In the genomic region with DNA sequence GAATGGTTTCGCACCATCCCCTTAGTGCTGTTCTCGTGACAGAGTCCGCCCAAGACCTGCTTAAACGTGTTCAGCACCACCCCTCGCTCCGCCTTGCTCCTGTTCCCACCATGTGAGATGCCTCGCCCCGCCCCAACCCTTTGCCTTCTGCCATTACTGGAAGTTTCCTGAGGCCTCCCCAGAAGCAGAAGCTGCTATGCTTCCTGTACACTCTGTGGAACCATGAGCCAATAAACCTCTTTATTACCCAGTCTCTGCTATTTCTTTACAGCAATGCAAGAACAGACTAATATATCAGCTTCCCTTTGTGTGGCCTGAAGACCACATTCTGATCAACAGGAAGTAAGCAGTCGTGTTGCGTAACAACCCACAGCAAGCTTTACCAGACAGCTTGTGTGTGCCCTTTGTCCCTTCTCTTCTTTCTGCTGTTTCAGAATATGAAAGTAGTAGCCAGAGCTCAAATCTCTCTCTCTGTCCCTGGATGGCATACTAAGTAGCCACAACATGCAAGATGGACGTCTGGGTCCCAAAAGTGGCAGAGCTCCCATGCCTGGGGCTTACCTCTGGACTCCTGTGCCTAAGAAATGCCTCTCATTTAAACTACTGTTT, we compare ENCODE assay signal across 8 cellular contexts. TPM values are rescaled to one million over a fixed set of nuclear protein-coding genes. Genes with fewer than 3 reads are reported as not detected.
A peak's percentile ranks its signal among the peaks of the same experiment; 100 is the strongest.
DNase-seq lines count a peak whose midpoint lies in the region; ATAC-seq and TF ChIP-seq lines count a peak whose summit lies in the region.

No MANE protein-coding gene starts in this region.

- peak overlapping the region; percentile 55 for H3K27ac Mint-ChIP-seq in nephron progenitor cell

- H3K36me3 Mint-ChIP-seq in nephron progenitor cell (ENCODE audit: low read depth): no peaks in the 10 kb centered on the region

- H3K4me1 Mint-ChIP-seq in nephron progenitor cell: peaks cover 5% of the 10 kb centered on the region

- H3K27ac ChIP-seq in substantia nigra (ENCODE audit: low read depth, low read length, poor library complexity, severe bottlenecking): peak overlapping the region; percentile 79

- H3K27me3 Mint-ChIP-seq in nephron progenitor cell (ENCODE audit: low read depth, poor library complexity): peaks cover 3% of the 10 kb centered on the region

- ATAC-seq in GM18907 (IDR thresholded peaks at IDR 0.05; ENCODE audit: unreplicated experiment) (peak; percentile 86), GM18873 (IDR thresholded peaks at IDR 0.05; ENCODE audit: low FRiP score, unreplicated experiment) (no peak)

- peak; percentile 19 for DNase-seq in MG63
- DNase-seq in activated CD8-positive, alpha-beta memory T cell treated with anti-CD3 and anti-CD28 coated beads, Interleukin-2, amount 50 U/mL, for 1 hour (ENCODE audit: extremely low read depth): peak; percentile 62
- DNase-seq in epithelial cell of proximal tubule (ENCODE audit: low read depth): peak; percentile 47
- DNase-seq in nephron progenitor cell: no peak
- DNase-seq in substantia nigra (lab: John Stamatoyannopoulos, UW): peak in 39 of 49 donors; percentile 4 to 72 (median 45)
- DNase-seq in NCI-H2029 (lab: John Stamatoyannopoulos, UW): no peak

- TF ChIP-seq CTCF in epithelial cell of proximal tubule (conservative IDR thresholded peaks at IDR 0.05; ENCODE audit: low read depth, low read length): no peak
- no peak for TF ChIP-seq CTCF in nephron progenitor cell (IDR thresholded peaks at IDR 0.05)

- no peaks in the 10 kb centered on the region for H3K36me3 ChIP-seq in MG63

- H3K9me3 Mint-ChIP-seq in nephron progenitor cell: no peaks in the 10 kb centered on the region

- no peak overlapping the region for H3K4me3 Mint-ChIP-seq in nephron progenitor cell

- H3K27me3 ChIP-seq in MG63: 0 out of 2 replicates have a peak, but pooled peaks cover 2% of the 10 kb centered on the region

- H3K4me3 ChIP-seq in MG63: no peak overlapping the region
- no peak overlapping the region for H3K4me3 ChIP-seq in epithelial cell of proximal tubule (ENCODE audit: low read depth, low read length)

- H3K9me3 ChIP-seq in MG63: no peaks in the 10 kb centered on the region

RNA-seq across cellular contexts. Expression of a gene that starts 14.1 kb away (rescaled TPM):
- 12.3 and 20.2 TPM in 2 replicates for total RNA-seq in MG63 (2014; rRNA removed; shearing (Covaris generic); ENCODE audit: low replicate concordance)
- 2.8 and 7.7 TPM in 2 replicates for total RNA-seq in epithelial cell of proximal tubule

RNA-seq across cellular contexts. Expression of a gene that starts 45.3 kb away (rescaled TPM):
- 20.9 and 31.5 TPM in 2 replicates for total RNA-seq in MG63 (2014; rRNA removed; shearing (Covaris generic); ENCODE audit: low replicate concordance)
- total RNA-seq in epithelial cell of proximal tubule: 11.2 and 13.7 TPM in 2 replicates

Comparison
In these comparisons a context has a peak if more than half of its experiments do, and no peak if none do; other contexts are left out.
1. DNase-seq: peak in MG63 (single experiment), activated CD8-positive, alpha-beta memory T cell treated with anti-CD3 and anti-CD28 coated beads, Interleukin-2, amount 50 U/mL, for 1 hour (single experiment), epithelial cell of proximal tubule (single experiment) and substantia nigra (39 of 49); none in nephron progenitor cell (single experiment) and NCI-H2029 (single experiment).